In the genomic region with DNA sequence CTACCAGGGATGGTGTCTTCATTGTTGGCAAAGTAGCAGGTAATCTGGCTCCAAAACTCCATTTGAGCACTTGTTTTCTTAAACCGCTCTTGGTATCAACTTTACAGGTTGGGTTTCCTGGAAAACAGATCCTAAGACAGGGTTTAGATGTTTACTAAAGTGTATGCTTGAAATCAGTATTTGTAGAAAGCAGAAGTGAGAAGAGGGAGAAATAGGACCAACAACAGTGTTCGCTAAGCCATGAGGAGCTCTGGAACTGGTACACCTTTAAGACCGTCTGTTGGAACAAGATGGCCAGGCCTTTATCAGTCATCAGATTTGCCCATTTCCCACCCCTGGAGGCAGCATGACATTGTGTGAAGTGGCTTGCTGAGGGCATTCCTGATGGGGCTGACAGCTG, we compare ENCODE assay signal across 23 cellular contexts.
"Had no signal": no experiment of that assay in that cellular context is flagged by ENCODE, and none has a peak within 500 bp of the region (broad histone marks: within the 10 kb centered on the region; RNA-seq: fewer than 3 reads in every experiment).

No MANE protein-coding gene starts in this region.

- H3K9me3 ChIP-seq: heart right ventricle, left ventricle myocardium inferior, neutrophil, right atrium auricular region, spleen, tibial nerve, uterus had no signal

- H3K4me1 ChIP-seq: left ventricle myocardium inferior, neural progenitor cell, spleen, uterus had no signal

- H3K4me1 Mint-ChIP-seq: naive B cell; natural killer cell; nephron progenitor cell; neural progenitor cell; stimulated activated memory B cell treated with anti-CD40 and anti-IgM and Interleukin-4, amounts not matched to agents 10 μg/mL and 1 μg/mL and 100 μg/mL, for 72 hours; stimulated activated naive CD8-positive, alpha-beta T cell treated with anti-CD3 and anti-CD28 coated beads, Interleukin-15, amount 100 ng/mL, for 72 hours had no signal

- H3K27me3 ChIP-seq: heart right ventricle, hepatocyte, neural progenitor cell, neutrophil, right atrium auricular region, spleen, tibial nerve, uterus had no signal

- H3K4me3 Mint-ChIP-seq: naive B cell; natural killer cell; nephron progenitor cell; neural progenitor cell; stimulated activated memory B cell treated with anti-CD40 and anti-IgM and Interleukin-4, amounts not matched to agents 10 μg/mL and 1 μg/mL and 100 μg/mL, for 72 hours; stimulated activated naive CD8-positive, alpha-beta T cell treated with anti-CD3 and anti-CD28 coated beads, Interleukin-15, amount 100 ng/mL, for 72 hours; type B pancreatic cell had no signal

- H3K9ac ChIP-seq: neural progenitor cell had no signal

- H3K36me3 Mint-ChIP-seq: naive B cell; natural killer cell; neural progenitor cell; stimulated activated memory B cell treated with anti-CD40 and anti-IgM and Interleukin-4, amounts not matched to agents 10 μg/mL and 1 μg/mL and 100 μg/mL, for 72 hours; type B pancreatic cell had no signal

- H3K36me3 ChIP-seq: heart right ventricle, left ventricle myocardium inferior, neural progenitor cell, neutrophil, right atrium auricular region, spleen, tibial nerve, uterus had no signal

- DNase-seq: heart right ventricle; islet precursor cell; left ventricle myocardium inferior; naive B cell; natural killer cell; nephron progenitor cell; occipital lobe; small intestine; spleen; stimulated activated CD4-positive, alpha-beta T cell treated with anti-CD3 and anti-CD28 coated beads, Interleukin-4, amount 100 ng/mL, for 24 hours; stimulated activated naive CD4-positive, alpha-beta T cell treated with Interleukin-2 at 50 U/mL for 16 hours; stimulated activated naive CD8-positive, alpha-beta T cell treated with anti-CD3 and anti-CD28 coated beads, Interleukin-15, amount 100 ng/mL, for 72 hours; substantia nigra; uterus had no signal

- FAIRE-seq: small intestine had no signal

- H3K4me3 ChIP-seq: heart right ventricle, hepatocyte, left ventricle myocardium inferior, lung, neural progenitor cell, right atrium auricular region, spleen, tibial nerve, uterus had no signal

- H3K9me3 Mint-ChIP-seq: nephron progenitor cell; neural progenitor cell; stimulated activated memory B cell treated with anti-CD40 and anti-IgM and Interleukin-4, amounts not matched to agents 10 μg/mL and 1 μg/mL and 100 μg/mL, for 72 hours; stimulated activated naive CD8-positive, alpha-beta T cell treated with anti-CD3 and anti-CD28 coated beads, Interleukin-15, amount 100 ng/mL, for 72 hours; type B pancreatic cell had no signal

- H3K27ac Mint-ChIP-seq: naive B cell; natural killer cell; nephron progenitor cell; neural progenitor cell; progenitor cell of endocrine pancreas; stimulated activated memory B cell treated with anti-CD40 and anti-IgM and Interleukin-4, amounts not matched to agents 10 μg/mL and 1 μg/mL and 100 μg/mL, for 72 hours; stimulated activated naive CD8-positive, alpha-beta T cell treated with anti-CD3 and anti-CD28 coated beads, Interleukin-15, amount 100 ng/mL, for 72 hours; type B pancreatic cell had no signal

- H3K27me3 Mint-ChIP-seq: naive B cell; progenitor cell of endocrine pancreas; stimulated activated memory B cell treated with anti-CD40 and anti-IgM and Interleukin-4, amounts not matched to agents 10 μg/mL and 1 μg/mL and 100 μg/mL, for 72 hours; stimulated activated naive CD8-positive, alpha-beta T cell treated with anti-CD3 and anti-CD28 coated beads, Interleukin-15, amount 100 ng/mL, for 72 hours had no signal

- H3K27ac ChIP-seq: heart right ventricle, hepatocyte, left ventricle myocardium inferior, neural progenitor cell, neutrophil, right atrium auricular region, spleen, tibial nerve, uterus had no signal
